In the genomic region with DNA sequence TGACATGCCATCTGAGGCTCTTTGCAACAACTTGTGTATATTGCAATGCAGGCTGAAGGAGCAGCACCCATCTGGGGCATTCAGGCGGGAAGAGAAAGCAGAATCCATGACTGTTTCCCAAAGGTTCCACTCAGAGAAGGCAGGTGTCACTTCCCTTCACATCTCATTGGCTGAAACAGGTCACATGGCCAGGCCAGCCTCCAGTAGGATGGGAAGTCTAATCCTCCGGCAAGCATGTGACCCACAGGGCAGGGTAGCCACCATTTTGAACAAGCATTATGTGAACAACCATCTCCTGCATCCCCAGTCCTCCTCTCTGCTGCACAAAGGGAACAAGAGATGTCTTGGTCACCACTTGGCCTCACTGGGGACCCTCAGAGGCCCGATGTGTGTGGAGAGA, we compare ENCODE assay signal across 1 cellular context.
TF ChIP-seq lines count a peak whose summit lies in the region.

No MANE protein-coding gene starts in this region.

TF ChIP-seq in K562, 482 proteins besides CTCF, POLR2A, EP300 and RAD21:
- TF ChIP-seq, protein P1, sequence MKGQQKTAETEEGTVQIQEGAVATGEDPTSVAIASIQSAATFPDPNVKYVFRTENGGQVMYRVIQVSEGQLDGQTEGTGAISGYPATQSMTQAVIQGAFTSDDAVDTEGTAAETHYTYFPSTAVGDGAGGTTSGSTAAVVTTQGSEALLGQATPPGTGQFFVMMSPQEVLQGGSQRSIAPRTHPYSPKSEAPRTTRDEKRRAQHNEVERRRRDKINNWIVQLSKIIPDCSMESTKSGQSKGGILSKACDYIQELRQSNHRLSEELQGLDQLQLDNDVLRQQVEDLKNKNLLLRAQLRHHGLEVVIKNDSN (CRISPR knock-in tag; IDR thresholded peaks at IDR 0.05), result peak; percentile 88
- TF ChIP-seq L3MBTL2 (IDR thresholded peaks at IDR 0.05), result peak; percentile 51
- TF ChIP-seq KHSRP (IDR thresholded peaks at IDR 0.05), result no peak
- no peak for TF ChIP-seq KDM1A (IDR thresholded peaks at IDR 0.05)
- no peak for TF ChIP-seq SUPT5H (IDR thresholded peaks at IDR 0.05)
- peak; percentile 64 for TF ChIP-seq RAD51 (IDR thresholded peaks at IDR 0.05; ENCODE audit: borderline replicate concordance, low read depth)
- peak; percentile 84 for TF ChIP-seq USF2 (CRISPR knock-in tag; IDR thresholded peaks at IDR 0.05)
- TF ChIP-seq SETDB1 (IDR thresholded peaks at IDR 0.05; ENCODE audit: low read length), result no peak
- TF ChIP-seq ZNF280A (IDR thresholded peaks at IDR 0.05; ENCODE audit: low read depth, partially characterized antibody), result no peak
- TF ChIP-seq MEIS2 (IDR thresholded peaks at IDR 0.05; ENCODE audit: partially characterized antibody), result no peak
- TF ChIP-seq ZNF280B (CRISPR knock-in tag; IDR thresholded peaks at IDR 0.05), result no peak
- TF ChIP-seq ETV6 (IDR thresholded peaks at IDR 0.05; ENCODE audit: borderline replicate concordance in 1 of 2, low read depth in 2 of 2, low read length in 1 of 2), result no peak
- TF ChIP-seq ETV6 (CRISPR knock-in tag; IDR thresholded peaks at IDR 0.05; ENCODE audit: borderline replicate concordance), result no peak
- peak; percentile 72 for TF ChIP-seq NFYB (IDR thresholded peaks at IDR 0.05; ENCODE audit: extremely low read depth, insufficient read length)
